In genomic region chr10:11822809-11823121, GRCh38 we compare ENCODE assay signal across 8 cellular contexts. TPM values are rescaled to one million over a fixed set of nuclear protein-coding genes. Genes with fewer than 3 reads are reported as not detected.
A peak's percentile ranks its signal among the peaks of the same experiment; 100 is the strongest.
DNase-seq lines count a peak whose midpoint lies in the region; ATAC-seq and TF ChIP-seq lines count a peak whose summit lies in the region.
"Had no signal": no experiment of that assay in that cellular context is flagged by ENCODE, and none has a peak within 500 bp of the region (broad histone marks: within the 10 kb centered on the region; RNA-seq: fewer than 3 reads in every experiment).

No MANE protein-coding gene starts in this region.

- intact Hi-C loops in left lung (cut with DNase I): no loop called here

- ATAC-seq in left lung: no peak
- ATAC-seq in HG03378 (IDR thresholded peaks at IDR 0.05; ENCODE audit: unreplicated experiment): no peak
- no peak for ATAC-seq in HG03469 (IDR thresholded peaks at IDR 0.05; ENCODE audit: unreplicated experiment)

- TF ChIP-seq CTCF in HFFc6 (IDR thresholded peaks at IDR 0.05) (no peak), astrocyte of the cerebellum (IDR thresholded peaks at IDR 0.05; ENCODE audit: low read depth, low read length, missing control alignments) (no peak), left lung (IDR thresholded peaks at IDR 0.05) (no peak), suprapubic skin (IDR thresholded peaks at IDR 0.05) (no peak)

- H3K4me1 ChIP-seq in left lung (peaks cover 6 to 31% of the 10 kb centered on the region in 2 donors), suprapubic skin (peaks cover 33% of the 10 kb centered on the region)

- H3K4me3 Mint-ChIP-seq in HFFc6: 0 out of 2 replicates have a peak overlapping the region, but pooled peaks have one; percentile 34

- 66% methylated on average over 7 of the region's 8 CpGs for WGBS in suprapubic skin

- H3K27ac ChIP-seq in left lung (peak overlapping the region; percentile 54 to 70), suprapubic skin (peak overlapping the region; percentile 80)

- H3K9me3 ChIP-seq in left lung: no peaks in the 10 kb centered on the region
- H3K9me3 ChIP-seq in suprapubic skin: no peaks in the 10 kb centered on the region

- DNase-seq in HFFc6 (no peak), astrocyte of the cerebellum (ENCODE audit: low read depth) (no peak), left lung (no peak), suprapubic skin (ENCODE audit: low spot score in 2 of 2) (no peak)
- DNase-seq in effector CD8-positive, alpha-beta T cell (lab: John Stamatoyannopoulos, UW): no peak
- DNase-seq: NCI-H2227 treated with DMSO at 0.1 percent for 48 hours had no signal

- H3K27me3 ChIP-seq in left lung: peaks cover 0 to 34% of the 10 kb centered on the region in 2 donors
- peaks cover 7% of the 10 kb centered on the region for H3K27me3 ChIP-seq in suprapubic skin

- TF ChIP-seq EP300 in suprapubic skin (IDR thresholded peaks at IDR 0.05): no peak

- peaks cover 30% of the 10 kb centered on the region for H3K4me1 Mint-ChIP-seq in HFFc6 (ENCODE audit: low read depth)

- in situ Hi-C loops in astrocyte of the cerebellum (cut with HindIII; ENCODE audit: low sequenced_read_pairs): loop anchor here (5.0 kb wide), 1 partner anchor 50 kb away; no protein-coding TSS in a partner anchor

- 0 out of 2 replicates have a peak, but pooled peaks cover 5% of the 10 kb centered on the region for H3K36me3 Mint-ChIP-seq in HFFc6 (ENCODE audit: low read depth)

- H3K4me3 ChIP-seq in astrocyte of the cerebellum (ENCODE audit: low read depth, low read length): peak overlapping the region; percentile 65
- peak overlapping the region; percentile 63 to 74 for H3K4me3 ChIP-seq in left lung
- peak overlapping the region; percentile 88 for H3K4me3 ChIP-seq in suprapubic skin

- no peak overlapping the region for H3K27ac Mint-ChIP-seq in HFFc6

- H3K9me3 Mint-ChIP-seq in HFFc6: no peaks in the 10 kb centered on the region

- TF ChIP-seq POLR2A in suprapubic skin (IDR thresholded peaks at IDR 0.05): no peak

- H3K36me3 ChIP-seq in left lung (no peaks in the 10 kb centered on the region), suprapubic skin (no peaks in the 10 kb centered on the region)

- H3K27me3 Mint-ChIP-seq in HFFc6 (ENCODE audit: insufficient read depth): peaks cover 10% of the 10 kb centered on the region

RNA-seq across cellular contexts. Expression of gene PROSER2, which starts 0.4 kb away (rescaled TPM):
- 1 to 10 TPM in 5 of 6 experiments, under 1 TPM in 1; 0.74 to 2.9 (median 1.5) TPM for total RNA-seq in HFFc6 (2021; fragmentation: NEBNext Ultra II Directional; extraction: Animal tissue kit (Norgen Biotek cat#: 25700))
- total RNA-seq in left lung (10 to 100 TPM; 12.8 to 14.8 TPM), suprapubic skin (1 to 10 TPM; 5.6 to 8.5 (median 6.3) TPM)
